Comparison of ENCODE assay signal across 7 cellular contexts in the genomic region with DNA sequence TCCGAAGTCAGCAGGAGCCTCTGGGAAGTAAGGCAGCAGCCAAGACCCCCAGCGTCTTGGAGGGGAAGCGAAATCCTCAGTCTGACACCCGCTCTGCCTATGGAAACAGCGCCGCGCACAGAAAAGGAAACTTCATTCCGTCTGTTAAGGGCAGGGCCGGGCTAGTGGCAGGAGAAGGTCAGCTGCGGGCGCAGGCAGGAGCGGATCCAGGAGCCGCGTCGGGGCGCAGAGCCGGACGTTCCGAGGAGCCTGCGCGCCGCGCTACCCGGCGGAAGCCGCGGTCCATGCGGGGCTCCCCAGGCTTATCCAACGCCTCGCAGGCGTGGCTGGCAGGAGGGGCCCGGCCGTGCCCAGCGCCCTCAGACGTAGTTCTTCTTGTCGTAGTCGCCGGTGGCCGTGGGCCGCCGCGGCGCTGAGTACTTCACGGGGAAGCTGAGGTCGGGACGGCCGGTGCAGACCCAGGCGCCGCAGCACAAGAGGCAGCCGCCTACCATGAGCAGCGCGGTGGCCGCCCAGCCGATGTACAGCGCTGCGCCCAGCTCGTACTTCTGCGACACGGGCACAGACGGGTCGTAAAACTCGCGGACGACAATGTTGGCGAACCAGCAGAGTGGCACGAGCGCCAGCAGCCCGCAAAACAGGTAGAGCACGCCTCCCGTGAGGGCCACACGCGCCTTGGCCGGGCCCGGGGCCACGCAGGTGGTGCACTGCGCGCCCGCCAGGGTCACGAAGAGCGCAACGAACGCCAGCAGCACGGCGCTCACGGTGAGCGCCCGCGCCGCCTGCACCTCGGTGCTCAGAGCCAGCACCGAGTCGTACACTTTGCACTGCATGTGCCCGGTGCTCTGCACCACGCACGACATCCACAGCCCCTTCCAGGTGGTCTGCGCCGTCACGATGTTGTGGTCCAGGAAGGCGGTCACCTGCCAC. TPM values are rescaled to one million over a fixed set of nuclear protein-coding genes. Genes with fewer than 3 reads are reported as not detected.
DNase-seq lines count a peak whose midpoint lies in the region; ATAC-seq, FAIRE-seq and TF ChIP-seq lines count a peak whose summit lies in the region.

No MANE protein-coding gene starts in this region.

- WGBS in esophagus muscularis mucosa = 4% methylated on average over 12 of the region's 99 CpGs

- H3K4me1 ChIP-seq in esophagus muscularis mucosa = peaks cover 21 to 41% (median 27%) of the 10 kb centered on the region in 4 donors

- H3K27me3 ChIP-seq in esophagus muscularis mucosa = peaks cover 0 to 64% (median 19%) of the 10 kb centered on the region in 4 donors

- TF ChIP-seq EP300 in esophagus muscularis mucosa (IDR thresholded peaks at IDR 0.05) = no peak

- peak overlapping the region; percentile 46 to 59 (median 48) for H3K4me3 ChIP-seq in esophagus muscularis mucosa

- ATAC-seq in HG03196 (IDR thresholded peaks at IDR 0.05; ENCODE audit: unreplicated experiment) (no peak), HG02623 (IDR thresholded peaks at IDR 0.05; ENCODE audit: unreplicated experiment) (no peak)

- H3K27ac ChIP-seq in esophagus muscularis mucosa (replicated peaks in 1 of 4) = peak overlapping the region; percentile 53 to 78 (median 60)

- H3K4me1 Mint-ChIP-seq in T-helper 1 cell treated with Interleukin-12 subunit alpha and Interleukin-12 subunit beta and Interleukin-4 antibody, amounts not matched to agents 30 μg/mL and 1 μg/mL, for 36 hours (ENCODE audit: low read depth) = peaks cover 6% of the 10 kb centered on the region
- peaks cover 18% of the 10 kb centered on the region for H3K4me1 Mint-ChIP-seq in neural crest cell

- TF ChIP-seq POLR2A in esophagus muscularis mucosa (IDR thresholded peaks at IDR 0.05; ENCODE audit: low read depth) = no peak

- no peak for TF ChIP-seq CTCF in GM20000 (IDR thresholded peaks at IDR 0.05; ENCODE audit: extremely low read depth, missing control alignments)
- no peak for TF ChIP-seq CTCF in esophagus muscularis mucosa (IDR thresholded peaks at IDR 0.05)
- peak; percentile 24 for TF ChIP-seq CTCF in neural crest cell (conservative IDR thresholded peaks at IDR 0.05)

- H3K36me3 ChIP-seq in esophagus muscularis mucosa = no peaks in the 10 kb centered on the region

- intact Hi-C loops in esophagus muscularis mucosa (cut with DNase I) = no loop called here

- peaks cover 2% of the 10 kb centered on the region for H3K36me3 Mint-ChIP-seq in T-helper 1 cell treated with Interleukin-12 subunit alpha and Interleukin-12 subunit beta and Interleukin-4 antibody, amounts not matched to agents 30 μg/mL and 1 μg/mL, for 36 hours (ENCODE audit: low read depth)
- H3K36me3 Mint-ChIP-seq in neural crest cell (ENCODE audit: low read depth) = no peaks in the 10 kb centered on the region

- DNase-seq in GM20000 (ENCODE audit: low spot score) = peak; percentile 45
- DNase-seq in esophagus muscularis mucosa (ENCODE audit: extremely low spot score) = no peak
- DNase-seq in neural crest cell (ENCODE audit: low read depth, low spot score) = no peak
- no peak for DNase-seq in GM19239 (ENCODE audit: insufficient read length, low spot score)

- no peak for FAIRE-seq in GM19239 (lab: Jason Lieb, UNC)

- H3K27ac Mint-ChIP-seq in T-helper 1 cell treated with Interleukin-12 subunit alpha and Interleukin-12 subunit beta and Interleukin-4 antibody, amounts not matched to agents 30 μg/mL and 1 μg/mL, for 36 hours = peak overlapping the region; percentile 49
- H3K27ac Mint-ChIP-seq in neural crest cell (ENCODE audit: unreplicated experiment) = no peak overlapping the region

- peak overlapping the region; percentile 74 for H3K4me3 Mint-ChIP-seq in T-helper 1 cell treated with Interleukin-12 subunit alpha and Interleukin-12 subunit beta and Interleukin-4 antibody, amounts not matched to agents 30 μg/mL and 1 μg/mL, for 36 hours
- H3K4me3 Mint-ChIP-seq in neural crest cell = peak overlapping the region; percentile 74

- peaks cover 21% of the 10 kb centered on the region for H3K27me3 Mint-ChIP-seq in T-helper 1 cell treated with Interleukin-12 subunit alpha and Interleukin-12 subunit beta and Interleukin-4 antibody, amounts not matched to agents 30 μg/mL and 1 μg/mL, for 36 hours (ENCODE audit: low read depth)
- H3K27me3 Mint-ChIP-seq in neural crest cell (ENCODE audit: low read depth) = peaks cover 56% of the 10 kb centered on the region

- no peaks in the 10 kb centered on the region for H3K9me3 ChIP-seq in esophagus muscularis mucosa

- no peaks in the 10 kb centered on the region for H3K9me3 Mint-ChIP-seq in T-helper 1 cell treated with Interleukin-12 subunit alpha and Interleukin-12 subunit beta and Interleukin-4 antibody, amounts not matched to agents 30 μg/mL and 1 μg/mL, for 36 hours
- no peaks in the 10 kb centered on the region for H3K9me3 Mint-ChIP-seq in neural crest cell

RNA-seq across cellular contexts. Expression of a gene that starts 0.7 kb away (rescaled TPM):
- total RNA-seq in esophagus muscularis mucosa (100 to 1,000 TPM in 3 of 4 donors, 10 to 100 TPM in 1; 39.9 to 209 (median 147) TPM), neural crest cell (1.0 and 1.3 TPM in 2 replicates)

RNA-seq across cellular contexts. Expression of a gene that starts 43.8 kb away (rescaled TPM):
- 1 to 10 TPM in 1 of 4 donors, under 1 TPM in 2, not detected in 1; 0.32 to 1.1 (median 0.42) TPM for total RNA-seq in esophagus muscularis mucosa
- 47.1 and 49.8 TPM in 2 replicates for total RNA-seq in neural crest cell

RNA-seq across cellular contexts. Expression of a gene that starts 44.5 kb away (rescaled TPM):
- total RNA-seq in esophagus muscularis mucosa = 10 to 100 TPM; 54.8 to 65.2 (median 57.1) TPM
- 69.4 and 71.5 TPM in 2 replicates for total RNA-seq in neural crest cell

Comparison
In these comparisons a context has a peak if more than half of its experiments do, and no peak if none do; other contexts are left out.
1. RNA of a gene that starts 0.7 kb away (total RNA-seq): 39.9 to 209 TPM in esophagus muscularis mucosa; 1.0 to 1.3 TPM in neural crest cell; every median in the first group is over 10 times any median in the second.
2. RNA of a gene that starts 43.8 kb away (total RNA-seq): 47.1 to 49.8 TPM in neural crest cell; 0.32 to 1.1 TPM in esophagus muscularis mucosa; every median in the first group is over 10 times any median in the second.